ENCODE assay signal across 8 cellular contexts in genomic region chr17:7438050-7438614, GRCh38. TPM values are rescaled to one million over a fixed set of nuclear protein-coding genes. Genes with fewer than 3 reads are reported as not detected.
A peak's percentile ranks its signal among the peaks of the same experiment; 100 is the strongest.
DNase-seq lines count a peak whose midpoint lies in the region; ATAC-seq and TF ChIP-seq lines count a peak whose summit lies in the region.

No MANE protein-coding gene starts in this region.

- TF ChIP-seq CTCF in HL-60 (IDR thresholded peaks at IDR 0.05; ENCODE audit: insufficient read depth, low read length) = no peak
- TF ChIP-seq CTCF in endodermal cell (conservative IDR thresholded peaks at IDR 0.05) = no peak

- H3K27me3 ChIP-seq in HL-60 (ENCODE audit: insufficient read depth, poor library complexity, severe bottlenecking) = peaks cover 8% of the 10 kb centered on the region
- H3K27me3 ChIP-seq in endodermal cell (ENCODE audit: control insufficient read depth, insufficient read depth, low read length, poor library complexity, severe bottlenecking) = peaks cover 51% of the 10 kb centered on the region

- H3K27me3 Mint-ChIP-seq in activated CD4-positive, alpha-beta memory T cell treated with anti-CD3 and anti-CD28 coated beads, Interleukin-2, amount 10 ng/mL, durations not matched to agents 7 days and 5 days = peaks cover 42% of the 10 kb centered on the region
- peaks cover 66% of the 10 kb centered on the region for H3K27me3 Mint-ChIP-seq in endodermal cell (ENCODE audit: insufficient read depth)
- peaks cover 46 to 49% of the 10 kb centered on the region in 2 donors for H3K27me3 Mint-ChIP-seq in stimulated activated naive B cell treated with anti-CD40 and anti-IgM and Interleukin-4, amounts not matched to agents 10 μg/mL and 1 μg/mL and 100 μg/mL, for 72 hours

- POLR2A ChIA-PET in activated CD4-positive, alpha-beta memory T cell treated with anti-CD3 and anti-CD28 coated beads, Interleukin-2, amount 10 ng/mL, durations not matched to agents 7 days and 5 days (lab: Charles Lee) = interaction anchor here (1.5 to 14.4 kb wide), 6 partner anchors 16 to 249 kb away, joined by 3 to 232 read pairs (median 26); partner anchors contain the start of genes ACAP1, MPDU1, POLR2A and SENP3

- H3K4me1 Mint-ChIP-seq in activated CD4-positive, alpha-beta memory T cell treated with anti-CD3 and anti-CD28 coated beads, Interleukin-2, amount 10 ng/mL, durations not matched to agents 7 days and 5 days = peaks cover 45% of the 10 kb centered on the region
- H3K4me1 Mint-ChIP-seq in endodermal cell = peaks cover 13% of the 10 kb centered on the region
- H3K4me1 Mint-ChIP-seq in stimulated activated naive B cell treated with anti-CD40 and anti-IgM and Interleukin-4, amounts not matched to agents 10 μg/mL and 1 μg/mL and 100 μg/mL, for 72 hours = peaks cover 36 to 49% of the 10 kb centered on the region in 2 donors

- CTCF ChIA-PET in activated CD4-positive, alpha-beta memory T cell treated with anti-CD3 and anti-CD28 coated beads, Interleukin-2, amount 10 ng/mL, durations not matched to agents 7 days and 5 days (lab: Charles Lee) = interaction anchor here (0.7 to 4.2 kb wide), 5 partner anchors 17 to 305 kb away, joined by 3 to 53 read pairs (median 18); partner anchors contain the start of gene NEURL4

- H3K4me3 Mint-ChIP-seq in activated CD4-positive, alpha-beta memory T cell treated with anti-CD3 and anti-CD28 coated beads, Interleukin-2, amount 10 ng/mL, durations not matched to agents 7 days and 5 days = peak overlapping the region; percentile 69
- H3K4me3 Mint-ChIP-seq in endodermal cell = peak overlapping the region; percentile 83
- H3K4me3 Mint-ChIP-seq in stimulated activated naive B cell treated with anti-CD40 and anti-IgM and Interleukin-4, amounts not matched to agents 10 μg/mL and 1 μg/mL and 100 μg/mL, for 72 hours = peak overlapping the region; percentile 65 to 88

- ATAC-seq in stimulated activated naive B cell treated with anti-CD40 and anti-IgM and Interleukin-4, amounts not matched to agents 10 μg/mL and 1 μg/mL and 100 μg/mL, for 72 hours (replicated peaks) = no peak
- ATAC-seq in GM21825 (IDR thresholded peaks at IDR 0.05; ENCODE audit: unreplicated experiment) (no peak), HG02763 (IDR thresholded peaks at IDR 0.05; ENCODE audit: unreplicated experiment) (no peak), HG03439 (IDR thresholded peaks at IDR 0.05; ENCODE audit: unreplicated experiment) (no peak)

- no peaks in the 10 kb centered on the region for H3K36me3 ChIP-seq in endodermal cell (ENCODE audit: control insufficient read depth, insufficient read depth, low read length)

- peaks cover 20% of the 10 kb centered on the region for H3K36me3 Mint-ChIP-seq in activated CD4-positive, alpha-beta memory T cell treated with anti-CD3 and anti-CD28 coated beads, Interleukin-2, amount 10 ng/mL, durations not matched to agents 7 days and 5 days (ENCODE audit: low read depth)
- no peaks in the 10 kb centered on the region for H3K36me3 Mint-ChIP-seq in endodermal cell (ENCODE audit: low read depth)
- peaks cover 14 to 16% of the 10 kb centered on the region in 2 donors for H3K36me3 Mint-ChIP-seq in stimulated activated naive B cell treated with anti-CD40 and anti-IgM and Interleukin-4, amounts not matched to agents 10 μg/mL and 1 μg/mL and 100 μg/mL, for 72 hours

- peaks cover 3% of the 10 kb centered on the region for H3K4me1 ChIP-seq in endodermal cell (ENCODE audit: control insufficient read depth, insufficient read depth, low read length)

- H3K9me3 Mint-ChIP-seq in activated CD4-positive, alpha-beta memory T cell treated with anti-CD3 and anti-CD28 coated beads, Interleukin-2, amount 10 ng/mL, durations not matched to agents 7 days and 5 days = no peaks in the 10 kb centered on the region
- no peaks in the 10 kb centered on the region for H3K9me3 Mint-ChIP-seq in endodermal cell
- H3K9me3 Mint-ChIP-seq in stimulated activated naive B cell treated with anti-CD40 and anti-IgM and Interleukin-4, amounts not matched to agents 10 μg/mL and 1 μg/mL and 100 μg/mL, for 72 hours = no peaks in the 10 kb centered on the region

- H3K27ac ChIP-seq in HL-60 (replicated peaks) = no peak overlapping the region
- H3K27ac ChIP-seq in endodermal cell (ENCODE audit: low read depth, low read length) = no peak overlapping the region

- no peaks in the 10 kb centered on the region for H3K9me3 ChIP-seq in endodermal cell (ENCODE audit: control insufficient read depth, low read length)

- peak overlapping the region; percentile 24 for H3K27ac Mint-ChIP-seq in activated CD4-positive, alpha-beta memory T cell treated with anti-CD3 and anti-CD28 coated beads, Interleukin-2, amount 10 ng/mL, durations not matched to agents 7 days and 5 days
- peak overlapping the region; percentile 67 for H3K27ac Mint-ChIP-seq in endodermal cell
- peak overlapping the region; percentile 87 for H3K27ac Mint-ChIP-seq in stimulated activated naive B cell treated with anti-CD40 and anti-IgM and Interleukin-4, amounts not matched to agents 10 μg/mL and 1 μg/mL and 100 μg/mL, for 72 hours

- WGBS in endodermal cell (ENCODE audit: insufficient coverage in 1 of 2, insufficient read length in 1 of 2), 2 experiments = 0 to 2% methylated on average over 23 to 43 of the region's 43 CpGs

- DNase-seq in HL-60 (ENCODE audit: low read depth in 1 of 2, low spot score in 1 of 2) (peak; percentile 26 to 60), endodermal cell (peak; percentile 93), midbrain (lab: John Stamatoyannopoulos, UW) (peak; percentile 67)
- peak; percentile 59 for DNase-seq in activated CD4-positive, alpha-beta memory T cell treated with anti-CD3 and anti-CD28 coated beads, Interleukin-2, amount 10 ng/mL, durations not matched to agents 7 days and 5 days
- DNase-seq in stimulated activated naive B cell treated with anti-CD40 and anti-IgM and Interleukin-4, amounts not matched to agents 10 μg/mL and 1 μg/mL and 100 μg/mL, for 72 hours = no peak

- no peak overlapping the region for H3K9ac ChIP-seq in endodermal cell (ENCODE audit: extremely low read depth, low read length, poor library complexity, severe bottlenecking)

- peak overlapping the region; percentile 17; the same call in 1 of the 2 replicates for H3K4me3 ChIP-seq in HL-60 (replicated peaks; ENCODE audit: insufficient read depth, low read length)
- H3K4me3 ChIP-seq in endodermal cell (ENCODE audit: low read length) = peak overlapping the region; percentile 91

RNA-seq across cellular contexts. Expression of gene FGF11, which starts 1.2 kb away (rescaled TPM):
- total RNA-seq in activated CD4-positive, alpha-beta memory T cell treated with anti-CD3 and anti-CD28 coated beads, Interleukin-2, amount 10 ng/mL, durations not matched to agents 7 days and 5 days = 10 to 100 TPM in 1 of 2 experiments, 1 to 10 TPM in 1; 8.9 to 10.8 TPM
- total RNA-seq in endodermal cell = 1 to 10 TPM; 4.0 to 8.8 TPM
- 14.4 TPM for polyA plus RNA-seq in endodermal cell (2013, experiment 1 of 2)
- 15.3 TPM for polyA plus RNA-seq in endodermal cell (2013, experiment 2 of 2)

RNA-seq across cellular contexts. Expression of gene TMEM102, which starts 2.9 kb away (rescaled TPM):
- 10 to 100 TPM; 18.0 TPM for total RNA-seq in activated CD4-positive, alpha-beta memory T cell treated with anti-CD3 and anti-CD28 coated beads, Interleukin-2, amount 10 ng/mL, durations not matched to agents 7 days and 5 days
- 1 to 10 TPM; 6.5 to 8.6 TPM for total RNA-seq in endodermal cell
- polyA plus RNA-seq in endodermal cell (2013, experiment 1 of 2) = 2.8 TPM
- 1.5 TPM for polyA plus RNA-seq in endodermal cell (2013, experiment 2 of 2)

RNA-seq across cellular contexts. Expression of gene CHRNB1, which starts 6.7 kb away (rescaled TPM):
- 10 to 100 TPM; 13.0 to 14.6 TPM for total RNA-seq in activated CD4-positive, alpha-beta memory T cell treated with anti-CD3 and anti-CD28 coated beads, Interleukin-2, amount 10 ng/mL, durations not matched to agents 7 days and 5 days
- total RNA-seq in endodermal cell = 10 to 100 TPM in 1 of 2 donors, 1 to 10 TPM in 1; 8.7 to 11.6 TPM
- 17.3 TPM for polyA plus RNA-seq in endodermal cell (2013, experiment 1 of 2)
- 13.0 TPM for polyA plus RNA-seq in endodermal cell (2013, experiment 2 of 2)

RNA-seq across cellular contexts. Expression of gene SPEM3, which starts 9.5 kb away (rescaled TPM):
- not detected for total RNA-seq in activated CD4-positive, alpha-beta memory T cell treated with anti-CD3 and anti-CD28 coated beads, Interleukin-2, amount 10 ng/mL, durations not matched to agents 7 days and 5 days
- not detected for total RNA-seq in endodermal cell
- polyA plus RNA-seq in endodermal cell (2013, experiment 1 of 2) = not detected
- not detected for polyA plus RNA-seq in endodermal cell (2013, experiment 2 of 2)

RNA-seq across cellular contexts. Expression of gene SPEM2, which starts 12.7 kb away (rescaled TPM):
- total RNA-seq in activated CD4-positive, alpha-beta memory T cell treated with anti-CD3 and anti-CD28 coated beads, Interleukin-2, amount 10 ng/mL, durations not matched to agents 7 days and 5 days = not detected
- total RNA-seq in endodermal cell = not detected
- polyA plus RNA-seq in endodermal cell (2013, experiment 1 of 2) = not detected
- polyA plus RNA-seq in endodermal cell (2013, experiment 2 of 2) = not detected

Comparison
In these comparisons a context has a peak if more than half of its experiments do, and no peak if none do; other contexts are left out.
1. H3K27ac Mint-ChIP-seq: peak in every context shown above with its lines; median percentile 87 in stimulated activated naive B cell treated with anti-CD40 and anti-IgM and Interleukin-4, amounts not matched to agents 10 μg/mL and 1 μg/mL and 100 μg/mL, for 72 hours; 67 in endodermal cell; 24 in activated CD4-positive, alpha-beta memory T cell treated with anti-CD3 and anti-CD28 coated beads, Interleukin-2, amount 10 ng/mL, durations not matched to agents 7 days and 5 days.